ENCODE assay signal across 24 cellular contexts in genomic region chr20:19090332-19090731, GRCh38.
"Had no signal": no experiment of that assay in that cellular context is flagged by ENCODE, and none has a peak within 500 bp of the region (broad histone marks: within the 10 kb centered on the region; RNA-seq: fewer than 3 reads in every experiment).

No MANE protein-coding gene starts in this region.

- H3K4me3 ChIP-seq: left ventricle myocardium inferior, lung, ovary, right atrium auricular region, right lobe of liver, smooth muscle cell, thoracic aorta, tibial artery, upper lobe of right lung had no signal

- H3K4me2 ChIP-seq: smooth muscle cell had no signal

- H3K36me3 ChIP-seq: left ventricle myocardium inferior, ovary, right atrium auricular region, right lobe of liver, thoracic aorta, tibial artery, upper lobe of right lung had no signal

- H3K27me3 ChIP-seq: ovary, right atrium auricular region, right lobe of liver, tibial artery, upper lobe of right lung had no signal

- H3K9me3 ChIP-seq: left ventricle myocardium inferior, ovary, right atrium auricular region, right lobe of liver, thoracic aorta, tibial artery, upper lobe of right lung had no signal

- DNase-seq: hippocampal formation; kidney glomerular epithelial cell; left cardiac atrium; left ventricle myocardium inferior; mesendoderm; naive thymus-derived CD4-positive, alpha-beta T cell; ovary; right lobe of liver; stimulated activated CD4-positive, alpha-beta T cell treated with anti-CD3 and anti-CD28 coated beads, Interleukin-1b, Interleukin-23, amount 100 ng/mL, for 48 hours; stimulated activated CD4-positive, alpha-beta T cell treated with anti-CD3 and anti-CD28 coated beads, Interleukin-2, amount 100 ng/mL, for 48 hours; stimulated activated CD4-positive, alpha-beta T cell treated with anti-CD3 and anti-CD28 coated beads, Interleukin-4, amount 100 ng/mL, for 4 hours; stimulated activated CD8-positive, alpha-beta memory T cell treated with anti-CD3 and anti-CD28 coated beads, Interleukin-4, amount 100 ng/mL, for 48 hours; stimulated activated naive CD4-positive, alpha-beta T cell treated with Interleukin-2 at 50 U/mL for 16 hours; stimulated activated naive CD8-positive, alpha-beta T cell treated with anti-CD3 and anti-CD28 coated beads, Interleukin-15, amount 100 ng/mL, for 72 hours; substantia nigra; tibial artery; trophoblast cell; upper lobe of right lung had no signal

- ATAC-seq: left cardiac atrium; naive thymus-derived CD4-positive, alpha-beta T cell; natural killer cell treated with Interleukin-12 subunit alpha and Interleukin-12 subunit beta and Interleukin-15 and Interleukin-18, amount 100 ng/mL, for 72 hours; right lobe of liver; stimulated activated memory B cell treated with anti-CD40 and anti-IgM and Interleukin-4, amounts not matched to agents 10 μg/mL and 1 μg/mL and 100 μg/mL, for 72 hours; stimulated activated naive CD8-positive, alpha-beta T cell treated with anti-CD3 and anti-CD28 coated beads, Interleukin-15, amount 100 ng/mL, for 72 hours; upper lobe of right lung had no signal

- H3K4me1 ChIP-seq: left ventricle myocardium inferior, right atrium auricular region, right lobe of liver, tibial artery, upper lobe of right lung had no signal

- H3K27ac ChIP-seq: left ventricle myocardium inferior, ovary, right atrium auricular region, right lobe of liver, thoracic aorta, tibial artery, upper lobe of right lung had no signal
